In genomic region chr11:1756791-1757771, GRCh38 we compare ENCODE assay signal across 10 cellular contexts. TPM values are rescaled to one million over a fixed set of nuclear protein-coding genes. Genes with fewer than 3 reads are reported as not detected.
DNase-seq lines count a peak whose midpoint lies in the region; ATAC-seq, FAIRE-seq and TF ChIP-seq lines count a peak whose summit lies in the region.
"Had no signal": no experiment of that assay in that cellular context is flagged by ENCODE, and none has a peak within 500 bp of the region (broad histone marks: within the 10 kb centered on the region; RNA-seq: fewer than 3 reads in every experiment).

No MANE protein-coding gene starts in this region.

- intact Hi-C loops in Right ventricle myocardium inferior (cut with DNase I): no loop called here
- intact Hi-C loops in cardiac septum (cut with DNase I): no loop called here
- intact Hi-C loops in K562 (cut with micrococcal nuclease): no loop called here
- intact Hi-C loops in naive thymus-derived CD4-positive, alpha-beta T cell (cut with micrococcal nuclease): loop anchor here in 1 of 2 donors (5.0 kb wide), 1 partner anchor 65 kb away; no protein-coding TSS in a partner anchor

- H3K27ac Mint-ChIP-seq in naive thymus-derived CD4-positive, alpha-beta T cell: peak overlapping the region; percentile 76 to 94 (median 90)

- in situ Hi-C loops in K562 (cut with MboI): no loop called here

- H3K9ac ChIP-seq in K562 (ENCODE audit: insufficient read depth in 1 of 2, low read depth in 2 of 2, low read length in 2 of 2): no peak overlapping the region

- no peaks in the 10 kb centered on the region for H3K27me3 Mint-ChIP-seq in naive thymus-derived CD4-positive, alpha-beta T cell

- no peak for TF ChIP-seq POLR2A in K562 (conservative IDR thresholded peaks at IDR 0.05)

- no peaks in the 10 kb centered on the region for H3K9me3 ChIP-seq in K562 (replicated peaks; ENCODE audit: control insufficient read depth, insufficient read depth, low read depth, low read length)
- no peaks in the 10 kb centered on the region for H3K9me3 ChIP-seq in naive thymus-derived CD4-positive, alpha-beta T cell (ENCODE audit: control insufficient read depth in 2 of 3, low read length in 3 of 3)

- no peak overlapping the region for H2AFZ ChIP-seq in K562 (ENCODE audit: low read depth, low read length)

- BruUV-seq in K562 (replicated peaks; lab: Mats Ljungman, UMichigan): no TSS peak

- H3K4me3 ChIP-seq in K562: no peak overlapping the region
- H3K4me3 ChIP-seq in naive thymus-derived CD4-positive, alpha-beta T cell (ENCODE audit: low read length): peak overlapping the region; percentile 52

- peaks cover 1% of the 10 kb centered on the region for H3K9me1 ChIP-seq in K562 (ENCODE audit: control insufficient read depth, insufficient read depth, low read length)

- DNase-seq in Right ventricle myocardium inferior (ENCODE audit: missing footprints) (peak; percentile 66), cardiac septum (ENCODE audit: low spot score) (no peak), K562 (ENCODE audit: extremely low read depth in 1 of 4, low spot score in 3 of 4) (peak in 1 of 4 experiments; percentile 38), nucleus accumbens (lab: John Stamatoyannopoulos, UW) (no peak), NCI-H2171 (lab: John Stamatoyannopoulos, UW) (no peak)
- peak in 1 of 9 donors; percentile 28 for DNase-seq in naive thymus-derived CD4-positive, alpha-beta T cell
- DNase-seq: NCI-H2081 treated with DMSO at 0.1 percent for 48 hours had no signal

- ATAC-seq in Right ventricle myocardium inferior (no peak), K562 (no peak), HG03432 (IDR thresholded peaks at IDR 0.05; ENCODE audit: unreplicated experiment) (no peak), HG02973 (IDR thresholded peaks at IDR 0.05; ENCODE audit: unreplicated experiment) (no peak)
- no peak for ATAC-seq in naive thymus-derived CD4-positive, alpha-beta T cell

- 90% methylated on average over 34 of the region's 41 CpGs for WGBS in K562 (ENCODE audit: insufficient coverage, low coverage, missing lambda C conversion rate)

- no peaks in the 10 kb centered on the region; the same call in 2 of the 3 replicates for H3K79me2 ChIP-seq in K562 (ENCODE audit: control insufficient read depth, insufficient read depth, low read length)

- H3K4me3 Mint-ChIP-seq in naive thymus-derived CD4-positive, alpha-beta T cell: peak overlapping the region; percentile 67 to 96 (median 84)

- peaks cover 44 to 75% (median 68%) of the 10 kb centered on the region in 7 donors for H3K4me1 Mint-ChIP-seq in naive thymus-derived CD4-positive, alpha-beta T cell

- peaks cover 0 to 21% (median 6%) of the 10 kb centered on the region in 5 donors for H3K36me3 Mint-ChIP-seq in naive thymus-derived CD4-positive, alpha-beta T cell

- H3K4me2 ChIP-seq in K562 (ENCODE audit: insufficient read depth, low read length): no peak overlapping the region

- FAIRE-seq in K562 (lab: Jason Lieb, UNC): no peak

- H3K36me3 ChIP-seq in K562 (ENCODE audit: control insufficient read depth, insufficient read depth, low read length): peaks cover 26% of the 10 kb centered on the region; the same call in 1 of the 3 replicates
- peaks cover 0 to 56% (median 0%) of the 10 kb centered on the region in 3 experiments for H3K36me3 ChIP-seq in naive thymus-derived CD4-positive, alpha-beta T cell (ENCODE audit: control insufficient read depth in 2 of 3, insufficient read depth in 3 of 3, low read length in 3 of 3)

- TF ChIP-seq RAD21 in K562 (CRISPR knock-in tag; conservative IDR thresholded peaks at IDR 0.05 in 1 of 2, IDR thresholded peaks at IDR 0.05 in 1 of 2): no peak

- peaks cover 18 to 73% of the 10 kb centered on the region in 2 experiments for H3K4me1 ChIP-seq in K562 (replicated peaks in 1 of 2; ENCODE audit: control insufficient read depth in 2 of 2, insufficient read depth in 2 of 2, low read length in 2 of 2)
- H3K4me1 ChIP-seq in naive thymus-derived CD4-positive, alpha-beta T cell (ENCODE audit: control insufficient read depth in 2 of 2, insufficient read depth in 2 of 2, low read length in 2 of 2): peaks cover 48 to 79% of the 10 kb centered on the region in 2 donors

- no peaks in the 10 kb centered on the region for H3K9me3 Mint-ChIP-seq in naive thymus-derived CD4-positive, alpha-beta T cell

- CTCF ChIA-PET in K562 (lab: Yijun Ruan, JAX; ENCODE audit: low intra/inter-chr PET ratio): interaction anchor here (0.6 kb wide), 1 partner anchor 12 kb away, joined by 3 read pairs; no protein-coding TSS in a partner anchor
- CTCF ChIA-PET in naive thymus-derived CD4-positive, alpha-beta T cell (lab: Charles Lee): interaction anchor here (0.6 to 3.9 kb wide), 3 partner anchors 7 to 891 kb away, joined by 3 to 20 read pairs (median 3); no protein-coding TSS in a partner anchor

- POLR2A ChIA-PET in K562 (lab: Yijun Ruan, JAX): interaction anchor here (0.6 to 1.0 kb wide), 5 partner anchors 14 to 492 kb away, joined by 3 to 4 read pairs (median 4); no protein-coding TSS in a partner anchor
- POLR2A ChIA-PET in naive thymus-derived CD4-positive, alpha-beta T cell (lab: Charles Lee): interaction anchor here (0.8 to 2.0 kb wide), 5 partner anchors 10 to 96 kb away, joined by 3 to 5 read pairs (median 5); partner anchors contain the start of gene LSP1

- no peaks in the 10 kb centered on the region for H3K27me3 ChIP-seq in K562 (ENCODE audit: control insufficient read depth in 2 of 2, insufficient read depth in 2 of 2, low read length in 2 of 2)
- H3K27me3 ChIP-seq in naive thymus-derived CD4-positive, alpha-beta T cell (ENCODE audit: control insufficient read depth in 2 of 2, insufficient read depth in 2 of 2, low read length in 2 of 2): no peaks in the 10 kb centered on the region

- TF ChIP-seq EP300 in K562 (IDR thresholded peaks at IDR 0.05; ENCODE audit: low read length): no peak

- peaks cover 4% of the 10 kb centered on the region; the same call in 1 of the 2 replicates for H4K20me1 ChIP-seq in K562 (replicated peaks; ENCODE audit: control insufficient read depth, insufficient read depth, low read length)

- no peak overlapping the region for H3K27ac ChIP-seq in K562 (ENCODE audit: extremely low read depth, low read depth, low read length)
- peak overlapping the region; percentile 68 for H3K27ac ChIP-seq in naive thymus-derived CD4-positive, alpha-beta T cell (ENCODE audit: low read depth, low read length)

- TF ChIP-seq CTCF in K562 (IDR thresholded peaks at IDR 0.05 in 2 of 3, conservative IDR thresholded peaks at IDR 0.05 in 1 of 3; ENCODE audit: insufficient read depth in 2 of 3, low read depth in 1 of 3, low read length in 3 of 3): no peak

TF ChIP-seq in K562, 482 proteins besides CTCF, POLR2A, EP300 and RAD21 (continues in another document):
- TF ChIP-seq NR2C1 (IDR thresholded peaks at IDR 0.05): peak; percentile 74
- TF ChIP-seq NR2C1 (tag; IDR thresholded peaks at IDR 0.05): peak; percentile 57
- TF ChIP-seq NR2C2 (CRISPR knock-in tag; IDR thresholded peaks at IDR 0.05): no peak
- TF ChIP-seq NR2C2 (tag; IDR thresholded peaks at IDR 0.05): peak; percentile 44; the same call in 1 of the 2 replicates
- TF ChIP-seq MIER1 (IDR thresholded peaks at IDR 0.05; ENCODE audit: low read depth): no peak
- no peak for TF ChIP-seq MBD2 (IDR thresholded peaks at IDR 0.05; ENCODE audit: borderline replicate concordance, low read depth)

RNA-seq across cellular contexts. Expression of gene CTSD, which starts 6.6 kb away (rescaled TPM):
- 957 TPM for total RNA-seq in Right ventricle myocardium inferior
- 521 TPM for total RNA-seq in cardiac septum
- 15.6 and 81.0 TPM in 2 replicates for total RNA-seq in K562 (2011; cell fraction: chromatin; rRNA removed; ENCODE audit: low replicate concordance)
- total RNA-seq in K562 (2011; cell fraction: nucleolus; rRNA removed): 131 and 132 TPM in 2 replicates
- total RNA-seq in K562 (2011; cell fraction: nucleoplasm; rRNA removed): 68.3 and 83.1 TPM in 2 replicates
- total RNA-seq in K562 (2014; rRNA removed): 72.3 and 87.0 TPM in 2 replicates
- 10.9 and 12.3 TPM in 2 replicates for total RNA-seq in K562 (2014; rRNA removed; fragmentation: Illumina TruSeq; extraction: Trizol)
- total RNA-seq in K562 (2015; rRNA removed; fragmentation: Illumina TruSeq; extraction: Trizol): 40.9 and 42.3 TPM in 2 replicates
- 112 and 116 TPM in 2 replicates for total RNA-seq in K562 (2021)
- 21.7 and 37.1 TPM in 2 replicates for polyA plus RNA-seq in K562 (2011; rRNA removed)
- 39.6 and 74.7 TPM in 2 replicates for polyA plus RNA-seq in K562 (2011; cell fraction: cytosol; rRNA removed)
- 22.7 and 35.2 TPM in 2 replicates for polyA plus RNA-seq in K562 (2011; cell fraction: nucleus; rRNA removed)
- 84.2 and 325 TPM in 2 replicates for polyA plus RNA-seq in K562 (2012)
- 66.8 and 111 TPM in 2 replicates for polyA plus RNA-seq in K562 (2014; fragmentation: Illumina TruSeq; extraction: Trizol)
- 1 to 10 TPM; 1.0 to 3.7 TPM for polyA plus RNA-seq in K562 (2014; fragmentation: Nextera tagmentation; extraction: Ambion mirVana)
- polyA plus RNA-seq in K562 (2014; rRNA removed): 40.5 and 46.8 TPM in 2 replicates
- polyA minus RNA-seq in K562 (2011; rRNA and poly(A)+ RNA removed): 12.8 and 17.9 TPM in 2 replicates
- polyA minus RNA-seq in K562 (2011; cell fraction: cytosol; rRNA and poly(A)+ RNA removed): 46.3 and 49.3 TPM in 2 replicates
- 10.1 and 11.1 TPM in 2 replicates for polyA minus RNA-seq in K562 (2011; cell fraction: nucleus; rRNA and poly(A)+ RNA removed)
- 100 to 1,000 TPM; 103 to 378 (median 186) TPM for total RNA-seq in naive thymus-derived CD4-positive, alpha-beta T cell
- polyA plus RNA-seq in naive thymus-derived CD4-positive, alpha-beta T cell: 100 to 1,000 TPM; 183 to 218 TPM

RNA-seq across cellular contexts. Expression of gene IFITM10, which starts 6.7 kb away (rescaled TPM):
- total RNA-seq in Right ventricle myocardium inferior (0.92 TPM), cardiac septum (2.0 TPM), K562 (2014; rRNA removed) (0.09 TPM in 1 of 2 replicates, not detected in the other), K562 (2014; rRNA removed; fragmentation: Illumina TruSeq; extraction: Trizol) (not detected in 2 replicates), K562 (2015; rRNA removed; fragmentation: Illumina TruSeq; extraction: Trizol) (not detected in 2 replicates), K562 (2021) (0.13 TPM in 1 of 2 replicates, not detected in the other)
- total RNA-seq in K562 (2011; cell fraction: chromatin; rRNA removed; ENCODE audit: low replicate concordance): 0.21 and 0.23 TPM in 2 replicates
- total RNA-seq in K562 (2011; cell fraction: nucleolus; rRNA removed): 0.26 and 0.33 TPM in 2 replicates
- 0.37 TPM in 1 of 2 replicates, not detected in the other for total RNA-seq in K562 (2011; cell fraction: nucleoplasm; rRNA removed)
- polyA plus RNA-seq in K562 (2011; rRNA removed) (not detected in 2 replicates), K562 (2014; fragmentation: Illumina TruSeq; extraction: Trizol) (not detected in 2 replicates), K562 (2014; fragmentation: Nextera tagmentation; extraction: Ambion mirVana) (not detected), K562 (2014; rRNA removed) (0.08 TPM in 1 of 2 replicates, not detected in the other)
- not detected in 2 replicates for polyA plus RNA-seq in K562 (2011; cell fraction: cytosol; rRNA removed)
- 0.16 TPM in 1 of 2 replicates, not detected in the other for polyA plus RNA-seq in K562 (2011; cell fraction: nucleus; rRNA removed)
- polyA plus RNA-seq in K562 (2012): 0.09 and 0.15 TPM in 2 replicates
- not detected in 2 replicates for polyA minus RNA-seq in K562 (2011; rRNA and poly(A)+ RNA removed)
- polyA minus RNA-seq in K562 (2011; cell fraction: cytosol; rRNA and poly(A)+ RNA removed): not detected in 2 replicates
- not detected in 2 replicates for polyA minus RNA-seq in K562 (2011; cell fraction: nucleus; rRNA and poly(A)+ RNA removed)
- total RNA-seq in naive thymus-derived CD4-positive, alpha-beta T cell: 10 to 100 TPM in 1 of 5 experiments, 1 to 10 TPM in 4; 1.4 to 16.0 (median 2.1) TPM
- not detected for polyA plus RNA-seq in naive thymus-derived CD4-positive, alpha-beta T cell
- total RNA-seq: G401 had no signal
